In genomic region chr9:33129886-33130284, GRCh38 we compare ENCODE assay signal across 10 cellular contexts. TPM values are rescaled to one million over a fixed set of nuclear protein-coding genes. Genes with fewer than 3 reads are reported as not detected.
A peak's percentile ranks its signal among the peaks of the same experiment; 100 is the strongest.
DNase-seq lines count a peak whose midpoint lies in the region; ATAC-seq and TF ChIP-seq lines count a peak whose summit lies in the region.
"Had no signal": no experiment of that assay in that cellular context is flagged by ENCODE, and none has a peak within 500 bp of the region (broad histone marks: within the 10 kb centered on the region; RNA-seq: fewer than 3 reads in every experiment).

No MANE protein-coding gene starts in this region.

- ATAC-seq in activated naive CD4-positive, alpha-beta T cell treated with anti-CD3 and anti-CD28 coated beads, Interleukin-2, amount 50 U/mL, for 72 hours: no peak
- ATAC-seq in HG03460 (IDR thresholded peaks at IDR 0.05; ENCODE audit: unreplicated experiment) (peak; percentile 38), upper lobe of left lung (ENCODE audit: low FRiP score in 2 of 2) (peak; percentile 20 to 58), gastrocnemius medialis (no peak)

- no peak overlapping the region for H3K4me3 ChIP-seq in upper lobe of left lung
- no peak overlapping the region for H3K4me3 ChIP-seq in gastrocnemius medialis

- TF ChIP-seq POLR2A in upper lobe of left lung (IDR thresholded peaks at IDR 0.05) (no peak), gastrocnemius medialis (IDR thresholded peaks at IDR 0.05) (no peak)

- H3K27ac ChIP-seq in upper lobe of left lung (peak overlapping the region; percentile 51 to 70 (median 64)), gastrocnemius medialis (peak overlapping the region in 1 of 4 donors; percentile 44)
- H3K27ac ChIP-seq: parathyroid adenoma had no signal

- H3K4me1 ChIP-seq in upper lobe of left lung (peaks cover 40 to 53% (median 45%) of the 10 kb centered on the region in 4 donors), gastrocnemius medialis (peaks cover 30 to 61% of the 10 kb centered on the region in 2 donors)

- H3K27me3 ChIP-seq in upper lobe of left lung (no peaks in the 10 kb centered on the region), gastrocnemius medialis (no peaks in the 10 kb centered on the region)

- H3K36me3 Mint-ChIP-seq in activated naive CD4-positive, alpha-beta T cell treated with anti-CD3 and anti-CD28 coated beads, Interleukin-2, amount 50 U/mL, for 72 hours: peaks cover 13 to 35% of the 10 kb centered on the region in 2 donors

- no peak for TF ChIP-seq CTCF in upper lobe of left lung (IDR thresholded peaks at IDR 0.05)
- TF ChIP-seq CTCF in gastrocnemius medialis (IDR thresholded peaks at IDR 0.05 in 4 of 5, conservative IDR thresholded peaks at IDR 0.05 in 1 of 5): no peak

- WGBS in upper lobe of left lung, 2 donors: 41 to 48% methylated on average over 5 of the region's 5 CpGs

- H3K27ac Mint-ChIP-seq in activated naive CD4-positive, alpha-beta T cell treated with anti-CD3 and anti-CD28 coated beads, Interleukin-2, amount 50 U/mL, for 72 hours: peak overlapping the region; percentile 80 to 83

- H3K36me3 ChIP-seq in upper lobe of left lung: peaks cover 3 to 95% (median 49%) of the 10 kb centered on the region in 4 donors
- peaks cover 0 to 36% of the 10 kb centered on the region in 2 donors for H3K36me3 ChIP-seq in gastrocnemius medialis

- DNase-seq in activated naive CD4-positive, alpha-beta T cell treated with anti-CD3 and anti-CD28 coated beads, Interleukin-2, amount 50 U/mL, for 72 hours (ENCODE audit: low spot score in 2 of 2): no peak
- no peak for DNase-seq in activated naive CD4-positive, alpha-beta T cell treated with Interleukin-2 at 50 U/mL for 16 hours
- DNase-seq in germinal center (ENCODE audit: low spot score) (peak; percentile 53), upper lobe of left lung (peak in 1 of 2 donors; percentile 21), gastrocnemius medialis (no peak), GDM1 (lab: John Stamatoyannopoulos, UW) (no peak)
- no peak for DNase-seq in stimulated activated CD4-positive, alpha-beta T cell treated with anti-CD3 and anti-CD28 coated beads, Interleukin-15, amount 100 ng/mL, for 24 hours
- DNase-seq: CD4-positive, alpha-beta T cell had no signal

- no peak for TF ChIP-seq EP300 in upper lobe of left lung (IDR thresholded peaks at IDR 0.05)

- no peaks in the 10 kb centered on the region for H3K9me3 Mint-ChIP-seq in activated naive CD4-positive, alpha-beta T cell treated with anti-CD3 and anti-CD28 coated beads, Interleukin-2, amount 50 U/mL, for 72 hours
- H3K9me3 Mint-ChIP-seq: CD4-positive, alpha-beta T cell had no signal

- in situ Hi-C loops in gastrocnemius medialis (cut with MboI; ENCODE audit: low sequenced_read_pairs in 4 of 4): no loop called here

- H3K9me3 ChIP-seq in upper lobe of left lung: no peaks in the 10 kb centered on the region
- no peaks in the 10 kb centered on the region for H3K9me3 ChIP-seq in gastrocnemius medialis

- intact Hi-C loops in gastrocnemius medialis (cut with DNase I; ENCODE audit: low total_unique reads): no loop called here

RNA-seq across cellular contexts. Expression of gene B4GALT1, which starts 37.3 kb away (rescaled TPM):
- 10 to 100 TPM; 47.8 to 49.2 TPM for total RNA-seq in activated naive CD4-positive, alpha-beta T cell treated with anti-CD3 and anti-CD28 coated beads, Interleukin-2, amount 50 U/mL, for 72 hours
- total RNA-seq in upper lobe of left lung (10 to 100 TPM; 26.2 to 83.3 (median 70.8) TPM), gastrocnemius medialis (10 to 100 TPM; 24.2 to 56.2 (median 42.7) TPM)

RNA-seq across cellular contexts. Expression of gene SMU1, which starts 53.4 kb away (rescaled TPM):
- total RNA-seq in activated naive CD4-positive, alpha-beta T cell treated with anti-CD3 and anti-CD28 coated beads, Interleukin-2, amount 50 U/mL, for 72 hours: 10 to 100 TPM; 26.1 to 28.9 TPM
- total RNA-seq in upper lobe of left lung (10 to 100 TPM in 4 of 6 donors, 1 to 10 TPM in 2; 7.9 to 19.8 (median 17.2) TPM), gastrocnemius medialis (10 to 100 TPM; 12.5 to 15.3 (median 13.6) TPM)

Comparison
In these comparisons a context has a peak if more than half of its experiments do, and no peak if none do; other contexts are left out.
1. ATAC-seq: peak in HG03460 (single experiment) and upper lobe of left lung (2 of 2); none in activated naive CD4-positive, alpha-beta T cell treated with anti-CD3 and anti-CD28 coated beads, Interleukin-2, amount 50 U/mL, for 72 hours (0 of 2) and gastrocnemius medialis (0 of 2).